Comparison of ENCODE assay signal across 1 cellular context in the genomic region with DNA sequence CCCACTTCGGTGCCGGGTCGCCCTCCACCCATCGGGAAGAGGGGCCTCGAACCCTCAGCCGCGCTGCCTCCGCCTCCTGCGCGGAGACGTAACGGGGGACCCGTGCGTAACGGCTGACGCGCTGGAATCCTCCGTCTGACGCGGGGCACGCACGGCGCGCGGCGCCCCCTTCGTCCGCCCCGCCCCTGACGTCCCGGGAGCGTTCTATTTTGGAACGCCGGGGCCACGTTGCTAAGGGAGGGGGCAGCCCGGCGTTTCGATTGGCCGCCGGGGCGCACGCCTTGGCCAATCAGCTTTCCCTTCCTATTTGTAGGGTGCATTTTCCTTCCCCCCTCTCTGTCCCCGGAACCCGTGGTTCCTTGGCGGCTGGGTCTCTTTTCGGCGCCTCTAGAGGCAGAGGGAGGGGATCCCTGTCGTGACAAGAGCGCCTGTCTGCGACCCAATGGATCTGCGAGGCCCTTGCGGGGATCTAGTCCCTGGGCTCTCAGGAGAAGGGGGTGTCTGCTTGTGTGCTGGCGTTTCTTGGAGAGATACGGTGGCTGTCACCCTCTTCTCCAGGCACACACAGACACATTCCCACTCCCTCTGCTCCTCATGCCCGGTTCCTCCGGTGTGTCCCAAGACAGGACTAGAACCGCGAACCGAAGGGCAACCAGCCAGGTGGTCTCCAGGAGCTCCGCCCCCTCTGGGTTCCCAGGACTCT.
A peak's percentile ranks its signal among the peaks of the same experiment; 100 is the strongest.
TF ChIP-seq lines count a peak whose summit lies in the region.

No MANE protein-coding gene starts in this region.

TF ChIP-seq in HepG2, 621 proteins besides CTCF, POLR2A, EP300 and RAD21 (continued from another document and continues in another):
- TF ChIP-seq REST (IDR thresholded peaks at IDR 0.05; ENCODE audit: borderline replicate concordance in 1 of 2, low read depth in 1 of 2, low read length in 2 of 2) (no peak), MEIS2 (CRISPR knock-in tag; IDR thresholded peaks at IDR 0.05) (peak; percentile 62; the same call in 1 of the 2 replicates), PRDM10 (CRISPR knock-in tag; IDR thresholded peaks at IDR 0.05; ENCODE audit: low read depth) (peak; percentile 57; the same call in 1 of the 2 replicates), ZNF362 (CRISPR knock-in tag; IDR thresholded peaks at IDR 0.05; ENCODE audit: borderline replicate concordance) (no peak), SMAD1 (CRISPR knock-in tag; IDR thresholded peaks at IDR 0.05; ENCODE audit: borderline replicate concordance, low read depth) (no peak), ZNF784 (CRISPR knock-in tag; IDR thresholded peaks at IDR 0.05; ENCODE audit: borderline replicate concordance) (no peak), MAF1 (CRISPR knock-in tag; IDR thresholded peaks at IDR 0.05; ENCODE audit: borderline replicate concordance) (no peak), EEA1 (CRISPR knock-in tag; IDR thresholded peaks at IDR 0.05; ENCODE audit: borderline replicate concordance) (no peak), ZMAT3 (CRISPR knock-in tag; conservative IDR thresholded peaks at IDR 0.05) (peak; percentile 56; the same call in 1 of the 2 replicates), ZNF10 (CRISPR knock-in tag; IDR thresholded peaks at IDR 0.05; ENCODE audit: borderline replicate concordance, low read depth) (no peak), ZNF333 (CRISPR knock-in tag; IDR thresholded peaks at IDR 0.05; ENCODE audit: borderline replicate concordance) (peak; percentile 87; the same call in 1 of the 2 replicates), FUBP1 (CRISPR knock-in tag; IDR thresholded peaks at IDR 0.05; ENCODE audit: borderline replicate concordance) (no peak), ZNF296 (CRISPR knock-in tag; conservative IDR thresholded peaks at IDR 0.05) (no peak), ZNF460 (CRISPR knock-in tag; IDR thresholded peaks at IDR 0.05; ENCODE audit: borderline replicate concordance) (no peak), DPF2 (CRISPR knock-in tag; IDR thresholded peaks at IDR 0.05; ENCODE audit: borderline replicate concordance, low read depth) (no peak), ATF7 (IDR thresholded peaks at IDR 0.05) (no peak), ATF7 (CRISPR knock-in tag; IDR thresholded peaks at IDR 0.05) (no peak), ETS1 (CRISPR knock-in tag; IDR thresholded peaks at IDR 0.05) (no peak), DR1 (CRISPR knock-in tag; IDR thresholded peaks at IDR 0.05) (0 out of 2 replicates have a peak, but pooled peaks have one; percentile 43), ZNF263 (CRISPR knock-in tag; IDR thresholded peaks at IDR 0.05) (no peak), IKZF4 (CRISPR knock-in tag; IDR thresholded peaks at IDR 0.05; ENCODE audit: borderline replicate concordance, low read depth, not compliant biosample characterization) (no peak), TMF1 (CRISPR knock-in tag; IDR thresholded peaks at IDR 0.05; ENCODE audit: low read depth) (no peak), FOXK1 (CRISPR knock-in tag; IDR thresholded peaks at IDR 0.05; ENCODE audit: borderline replicate concordance, low read depth) (peak; percentile 80; the same call in 1 of the 2 replicates), CENPX (CRISPR knock-in tag; IDR thresholded peaks at IDR 0.05) (no peak), SP140L (CRISPR knock-in tag; IDR thresholded peaks at IDR 0.05; ENCODE audit: borderline replicate concordance) (no peak), SP2 (CRISPR knock-in tag; IDR thresholded peaks at IDR 0.05) (peak; percentile 74), ZNF383 (CRISPR knock-in tag; IDR thresholded peaks at IDR 0.05; ENCODE audit: borderline replicate concordance) (no peak), THAP8 (CRISPR knock-in tag; IDR thresholded peaks at IDR 0.05; ENCODE audit: borderline replicate concordance) (no peak; the same call in 1 of the 2 replicates)
- TF ChIP-seq, protein P1, sequence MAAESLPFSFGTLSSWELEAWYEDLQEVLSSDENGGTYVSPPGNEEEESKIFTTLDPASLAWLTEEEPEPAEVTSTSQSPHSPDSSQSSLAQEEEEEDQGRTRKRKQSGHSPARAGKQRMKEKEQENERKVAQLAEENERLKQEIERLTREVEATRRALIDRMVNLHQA (CRISPR knock-in tag; IDR thresholded peaks at IDR 0.05), result no peak
- TF ChIP-seq, protein P2, sequence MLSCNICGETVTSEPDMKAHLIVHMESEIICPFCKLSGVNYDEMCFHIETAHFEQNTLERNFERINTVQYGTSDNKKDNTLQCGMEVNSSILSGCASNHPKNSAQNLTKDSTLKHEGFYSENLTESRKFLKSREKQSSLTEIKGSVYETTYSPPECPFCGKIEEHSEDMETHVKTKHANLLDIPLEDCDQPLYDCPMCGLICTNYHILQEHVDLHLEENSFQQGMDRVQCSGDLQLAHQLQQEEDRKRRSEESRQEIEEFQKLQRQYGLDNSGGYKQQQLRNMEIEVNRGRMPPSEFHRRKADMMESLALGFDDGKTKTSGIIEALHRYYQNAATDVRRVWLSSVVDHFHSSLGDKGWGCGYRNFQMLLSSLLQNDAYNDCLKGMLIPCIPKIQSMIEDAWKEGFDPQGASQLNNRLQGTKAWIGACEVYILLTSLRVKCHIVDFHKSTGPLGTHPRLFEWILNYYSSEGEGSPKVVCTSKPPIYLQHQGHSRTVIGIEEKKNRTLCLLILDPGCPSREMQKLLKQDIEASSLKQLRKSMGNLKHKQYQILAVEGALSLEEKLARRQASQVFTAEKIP (CRISPR knock-in tag; IDR thresholded peaks at IDR 0.05; ENCODE audit: borderline replicate concordance), result no peak
- TF ChIP-seq, protein P3, sequence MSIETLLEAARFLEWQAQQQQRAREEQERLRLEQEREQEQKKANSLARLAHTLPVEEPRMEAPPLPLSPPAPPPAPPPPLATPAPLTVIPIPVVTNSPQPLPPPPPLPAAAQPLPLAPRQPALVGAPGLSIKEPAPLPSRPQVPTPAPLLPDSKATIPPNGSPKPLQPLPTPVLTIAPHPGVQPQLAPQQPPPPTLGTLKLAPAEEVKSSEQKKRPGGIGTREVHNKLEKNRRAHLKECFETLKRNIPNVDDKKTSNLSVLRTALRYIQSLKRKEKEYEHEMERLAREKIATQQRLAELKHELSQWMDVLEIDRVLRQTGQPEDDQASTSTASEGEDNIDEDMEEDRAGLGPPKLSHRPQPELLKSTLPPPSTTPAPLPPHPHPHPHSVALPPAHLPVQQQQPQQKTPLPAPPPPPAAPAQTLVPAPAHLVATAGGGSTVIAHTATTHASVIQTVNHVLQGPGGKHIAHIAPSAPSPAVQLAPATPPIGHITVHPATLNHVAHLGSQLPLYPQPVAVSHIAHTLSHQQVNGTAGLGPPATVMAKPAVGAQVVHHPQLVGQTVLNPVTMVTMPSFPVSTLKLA (IDR thresholded peaks at IDR 0.05), result peak; percentile 73
